Comparison of ENCODE assay signal across 30 cellular contexts in the genomic region with DNA sequence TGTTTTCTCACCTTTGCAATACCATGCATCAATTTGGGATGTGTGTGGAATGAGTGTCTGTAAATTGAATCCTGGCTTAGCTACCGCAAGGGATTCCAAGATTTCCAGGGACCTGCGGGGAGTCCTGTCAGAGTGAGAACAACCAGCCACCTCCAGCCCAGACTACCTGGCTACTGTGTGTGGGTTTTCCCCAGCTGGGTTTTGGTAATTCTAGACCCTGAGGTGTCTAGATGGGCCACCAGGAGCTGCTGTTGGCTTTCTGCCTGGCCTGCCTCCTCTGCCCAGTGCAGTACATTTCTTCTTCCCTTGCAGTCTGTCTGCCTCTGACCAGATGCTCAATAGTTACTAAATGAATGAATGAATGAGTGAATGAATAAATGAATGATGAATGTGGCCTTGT. TPM values are rescaled to one million over a fixed set of nuclear protein-coding genes. Genes with fewer than 3 reads are reported as not detected.
"Had no signal": no experiment of that assay in that cellular context is flagged by ENCODE, and none has a peak within 500 bp of the region (broad histone marks: within the 10 kb centered on the region; RNA-seq: fewer than 3 reads in every experiment).

No MANE protein-coding gene starts in this region.

- H3K4me3 ChIP-seq: ascending aorta, cardiac muscle cell, SJSA1 had no signal

- H3K9me3 ChIP-seq: ascending aorta, SJSA1, SK-N-SH had no signal

- H3K9me3 Mint-ChIP-seq: activated CD4-positive, alpha-beta T cell treated with anti-CD3 and anti-CD28 coated beads, Interleukin-2, amount 10 ng/mL, durations not matched to agents 7 days and 5 days; activated naive CD4-positive, alpha-beta T cell treated with anti-CD3 and anti-CD28 coated beads, Interleukin-2, amount 10 ng/mL, durations not matched to agents 7 days and 5 days; activated naive CD8-positive, alpha-beta T cell treated with anti-CD3 and anti-CD28 coated beads for 36 hours; central memory CD8-positive, alpha-beta T cell; T-helper 1 cell treated with Interleukin-12 subunit alpha and Interleukin-12 subunit beta and Interleukin-4 antibody, amounts not matched to agents 30 μg/mL and 1 μg/mL, for 36 hours; T-helper 2 cell treated with Interferon-gamma antibody and Interleukin-4, amounts not matched to agents 5 μg/mL and 100 μg/mL, for 36 hours had no signal

- H3K27ac ChIP-seq: ascending aorta, cardiac muscle cell, SJSA1 had no signal

- H3K4me3 Mint-ChIP-seq: activated CD4-positive, alpha-beta T cell treated with anti-CD3 and anti-CD28 coated beads, Interleukin-2, amount 10 ng/mL, durations not matched to agents 7 days and 5 days; activated naive CD4-positive, alpha-beta T cell treated with anti-CD3 and anti-CD28 coated beads, Interleukin-2, amount 10 ng/mL, durations not matched to agents 7 days and 5 days; activated naive CD8-positive, alpha-beta T cell treated with anti-CD3 and anti-CD28 coated beads for 36 hours; central memory CD8-positive, alpha-beta T cell; T-helper 1 cell treated with Interleukin-12 subunit alpha and Interleukin-12 subunit beta and Interleukin-4 antibody, amounts not matched to agents 30 μg/mL and 1 μg/mL, for 36 hours; T-helper 2 cell treated with Interferon-gamma antibody and Interleukin-4, amounts not matched to agents 5 μg/mL and 100 μg/mL, for 36 hours had no signal

- H3K4me1 Mint-ChIP-seq: activated naive CD4-positive, alpha-beta T cell treated with anti-CD3 and anti-CD28 coated beads, Interleukin-2, amount 10 ng/mL, durations not matched to agents 7 days and 5 days; central memory CD8-positive, alpha-beta T cell had no signal

- FAIRE-seq: TTC549 had no signal

- H3K4me1 ChIP-seq: SJSA1 had no signal

- H3K36me3 ChIP-seq: ascending aorta, cardiac muscle cell, SJSA1 had no signal

- DNase-seq: activated CD4-positive, alpha-beta T cell treated with anti-CD3 and anti-CD28 coated beads, Interleukin-2, amount 10 ng/mL, durations not matched to agents 7 days and 5 days; activated CD4-positive, alpha-beta T cell treated with anti-CD3 and anti-CD28 coated beads, Interleukin-2, amount 50 U/mL, for 48 hours; activated CD8-positive, alpha-beta memory T cell treated with anti-CD3 and anti-CD28 coated beads, Interleukin-2, amount 50 U/mL, for 4 hours; activated effector memory CD4-positive, alpha-beta T cell treated with Interleukin-2 at 50 U/mL for 16 hours; activated naive CD4-positive, alpha-beta T cell treated with anti-CD3 and anti-CD28 coated beads, Interleukin-2, amount 10 ng/mL, durations not matched to agents 7 days and 5 days; activated naive CD8-positive, alpha-beta T cell treated with anti-CD3 and anti-CD28 coated beads for 36 hours; activated T-cell treated with anti-CD3 and anti-CD28 coated beads, Interleukin-2, amount 50 U/mL, for 48 hours; amygdala; cortex of kidney; MM.1S; MV-4-11; NCI-H1092; NCI-H1436 treated with DMSO at 0.1 percent for 48 hours; NCI-H1694 treated with DMSO at 0.1 percent for 48 hours; NCI-H2029; NCI-H345; NCI-H510A; NCI-H526; NCI-H774; RPMI8226; SHP77 treated with DMSO at 0.1 percent for 48 hours; SK-N-SH had no signal

- H3K27me3 ChIP-seq: ascending aorta, cardiac muscle cell, SJSA1 had no signal

- H3K27ac Mint-ChIP-seq: activated CD4-positive, alpha-beta T cell treated with anti-CD3 and anti-CD28 coated beads, Interleukin-2, amount 10 ng/mL, durations not matched to agents 7 days and 5 days; activated naive CD4-positive, alpha-beta T cell treated with anti-CD3 and anti-CD28 coated beads, Interleukin-2, amount 10 ng/mL, durations not matched to agents 7 days and 5 days; activated naive CD8-positive, alpha-beta T cell treated with anti-CD3 and anti-CD28 coated beads for 36 hours; T-helper 1 cell treated with Interleukin-12 subunit alpha and Interleukin-12 subunit beta and Interleukin-4 antibody, amounts not matched to agents 30 μg/mL and 1 μg/mL, for 36 hours; T-helper 2 cell treated with Interferon-gamma antibody and Interleukin-4, amounts not matched to agents 5 μg/mL and 100 μg/mL, for 36 hours had no signal

- H3K36me3 Mint-ChIP-seq: activated naive CD4-positive, alpha-beta T cell treated with anti-CD3 and anti-CD28 coated beads, Interleukin-2, amount 10 ng/mL, durations not matched to agents 7 days and 5 days; activated naive CD8-positive, alpha-beta T cell treated with anti-CD3 and anti-CD28 coated beads for 36 hours had no signal

- H3K4me2 ChIP-seq: SK-N-SH had no signal

- H3K9ac ChIP-seq: SK-N-SH had no signal

- ATAC-seq: Panc1 had no signal

RNA-seq across cellular contexts. Expression of a gene that starts 32.5 kb away (rescaled TPM):
- total RNA-seq: activated CD4-positive, alpha-beta T cell treated with anti-CD3 and anti-CD28 coated beads, Interleukin-2, amount 10 ng/mL, durations not matched to agents 7 days and 5 days; activated naive CD8-positive, alpha-beta T cell treated with anti-CD3 and anti-CD28 coated beads for 36 hours; SJSA1 had no signal
